Comparison of ENCODE assay signal across 20 cellular contexts in genomic region chr20:14415492-14415891, GRCh38.
DNase-seq lines count a peak whose midpoint lies in the region; ATAC-seq and FAIRE-seq lines count a peak whose summit lies in the region.
"Had no signal": no experiment of that assay in that cellular context is flagged by ENCODE, and none has a peak within 500 bp of the region (broad histone marks: within the 10 kb centered on the region; RNA-seq: fewer than 3 reads in every experiment).

No MANE protein-coding gene starts in this region.

- 7 to 36% (median 13%) methylated on average over 3 of the region's 3 CpGs for WGBS in small intestine, 3 donors

- H3K9me3 ChIP-seq in small intestine (ENCODE audit: control insufficient read depth, low read depth), result no peaks in the 10 kb centered on the region
- H3K9me3 ChIP-seq: A549, prostate gland, SJSA1, upper lobe of left lung had no signal

- no peaks in the 10 kb centered on the region for H3K4me1 ChIP-seq in small intestine (ENCODE audit: control insufficient read depth in 2 of 2, insufficient read depth in 1 of 2, low read depth in 1 of 2, low read length in 1 of 2)
- H3K4me1 ChIP-seq: A549, prostate gland, SJSA1, upper lobe of left lung had no signal

- no peak for FAIRE-seq in small intestine (lab: Jason Lieb, UNC)
- FAIRE-seq: A549, endometrium had no signal

- ATAC-seq in HG02798 (IDR thresholded peaks at IDR 0.05; ENCODE audit: poor library complexity, unreplicated experiment), result no peak
- ATAC-seq: A549, left cardiac atrium had no signal

- no peaks in the 10 kb centered on the region for H3K27me3 ChIP-seq in small intestine (ENCODE audit: control insufficient read depth in 2 of 2, insufficient read depth in 2 of 2, low read length in 2 of 2)
- H3K27me3 ChIP-seq: SJSA1, upper lobe of left lung had no signal

- H3K36me3 ChIP-seq in small intestine (ENCODE audit: control insufficient read depth in 2 of 2, insufficient read depth in 2 of 2, low read length in 2 of 2), result no peaks in the 10 kb centered on the region
- H3K36me3 ChIP-seq: prostate gland, SJSA1, upper lobe of left lung had no signal

- peak overlapping the region; percentile 11 to 48 for H3K27ac ChIP-seq in small intestine (ENCODE audit: low read depth in 1 of 2, low read length in 1 of 2)
- H3K27ac ChIP-seq: A549, C4-2B, prostate gland, SJSA1, upper lobe of left lung had no signal

- no peak overlapping the region for H3K4me3 ChIP-seq in small intestine (ENCODE audit: low read depth in 1 of 2, low read length in 2 of 2)
- H3K4me3 ChIP-seq: A549, prostate gland, SJSA1, upper lobe of left lung had no signal

- DNase-seq in NCI-H2171 treated with DMSO at 0.1 percent for 48 hours (lab: John Stamatoyannopoulos, UW) (peak; percentile 43), NCI-H2171 (lab: John Stamatoyannopoulos, UW) (no peak), NCI-H524 treated with DMSO at 0.1 percent for 48 hours (lab: John Stamatoyannopoulos, UW) (peak; percentile 52), kidney tubule cell (ENCODE audit: low spot score) (peak; percentile 61), small intestine (peak; percentile 94), glomerular visceral epithelial cell (ENCODE audit: extremely low spot score) (no peak), mucosa of gallbladder (ENCODE audit: low spot score) (no peak)
- DNase-seq: activated CD4-positive, alpha-beta T cell treated with anti-CD3 and anti-CD28 coated beads for 4 hours; activated naive CD4-positive, alpha-beta T cell; aorta; DMS79; left cardiac atrium; T1000; upper lobe of left lung had no signal

Comparison
In these comparisons a context has a peak if more than half of its experiments do, and no peak if none do; other contexts are left out.
1. DNase-seq: peak in NCI-H2171 treated with DMSO at 0.1 percent for 48 hours (single experiment), NCI-H524 treated with DMSO at 0.1 percent for 48 hours (single experiment), kidney tubule cell (single experiment) and small intestine (single experiment); none in NCI-H2171 (single experiment), glomerular visceral epithelial cell (single experiment) and mucosa of gallbladder (single experiment).